In the genomic region with DNA sequence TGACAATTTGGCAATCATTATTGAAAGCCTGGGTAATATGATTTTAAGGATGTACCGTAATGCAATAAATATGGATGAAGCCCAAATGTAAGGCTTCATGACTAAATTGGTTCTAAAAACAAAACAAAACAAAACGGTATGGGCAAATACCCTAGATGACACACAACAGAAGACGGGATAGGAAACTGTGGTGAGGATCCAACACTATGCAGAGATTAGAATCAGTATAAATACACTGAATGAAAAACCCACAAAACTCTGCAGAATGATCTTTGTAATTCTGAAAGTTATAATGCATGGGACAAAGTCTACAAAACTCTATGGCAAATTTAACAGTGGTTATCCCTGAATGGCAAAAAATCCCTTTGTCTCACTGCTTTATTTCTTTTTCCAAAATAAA, we compare ENCODE assay signal across 10 cellular contexts. TPM values are rescaled to one million over a fixed set of nuclear protein-coding genes. Genes with fewer than 3 reads are reported as not detected.
DNase-seq lines count a peak whose midpoint lies in the region; ATAC-seq and TF ChIP-seq lines count a peak whose summit lies in the region.
"Had no signal": no experiment of that assay in that cellular context is flagged by ENCODE, and none has a peak within 500 bp of the region (broad histone marks: within the 10 kb centered on the region; RNA-seq: fewer than 3 reads in every experiment).

No MANE protein-coding gene starts in this region.

- no peak for TF ChIP-seq CTCF in HFFc6 (IDR thresholded peaks at IDR 0.05)
- TF ChIP-seq CTCF in right lobe of liver (IDR thresholded peaks at IDR 0.05): no peak

- 23% methylated on average over 3 of the region's 3 CpGs for WGBS in right lobe of liver (ENCODE audit: insufficient coverage, low coverage, low lambda C conversion rate, missing lambda C conversion rate)

- no peaks in the 10 kb centered on the region for H3K9me3 ChIP-seq in right lobe of liver
- H3K9me3 ChIP-seq: mucosa of descending colon had no signal

- no peaks in the 10 kb centered on the region for H3K36me3 ChIP-seq in right lobe of liver

- no peaks in the 10 kb centered on the region; the same call in 1 of the 2 replicates for H3K27me3 Mint-ChIP-seq in HFFc6 (ENCODE audit: insufficient read depth)
- H3K27me3 Mint-ChIP-seq in activated naive CD8-positive, alpha-beta T cell treated with anti-CD3 and anti-CD28 coated beads, Interleukin-2, amount 50 U/mL, for 24 hours: peaks cover 14% of the 10 kb centered on the region

- TF ChIP-seq POLR2A in right lobe of liver (IDR thresholded peaks at IDR 0.05) (no peak), erythroblast (IDR thresholded peaks at IDR 0.05; ENCODE audit: low read length) (no peak)

- no peak overlapping the region for H3K4me3 ChIP-seq in right lobe of liver
- H3K4me3 ChIP-seq: mucosa of descending colon had no signal

- H3K36me3 Mint-ChIP-seq in HFFc6 (ENCODE audit: low read depth): peaks cover 24% of the 10 kb centered on the region
- no peaks in the 10 kb centered on the region for H3K36me3 Mint-ChIP-seq in activated naive CD8-positive, alpha-beta T cell treated with anti-CD3 and anti-CD28 coated beads, Interleukin-2, amount 50 U/mL, for 24 hours (ENCODE audit: low read depth)

- no peak for DNase-seq in activated CD4-positive, CD25-positive, alpha-beta regulatory T cell (lab: John Stamatoyannopoulos, UW)
- DNase-seq in HFFc6: peak; percentile 68
- DNase-seq in activated naive CD8-positive, alpha-beta T cell treated with anti-CD3 and anti-CD28 coated beads, Interleukin-2, amount 50 U/mL, for 24 hours: no peak
- no peak for DNase-seq in right lobe of liver
- DNase-seq in glomerular visceral epithelial cell (ENCODE audit: extremely low spot score): no peak
- DNase-seq in erythroblast (lab: John Stamatoyannopoulos, UW): no peak
- DNase-seq: mucosa of descending colon had no signal

- peaks cover 0 to 18% (median 3%) of the 10 kb centered on the region in 4 donors for H3K4me1 ChIP-seq in right lobe of liver

- no peaks in the 10 kb centered on the region for H3K27me3 ChIP-seq in right lobe of liver

- H3K9me3 Mint-ChIP-seq in HFFc6: no peaks in the 10 kb centered on the region
- no peaks in the 10 kb centered on the region for H3K9me3 Mint-ChIP-seq in activated naive CD8-positive, alpha-beta T cell treated with anti-CD3 and anti-CD28 coated beads, Interleukin-2, amount 50 U/mL, for 24 hours
- H3K9me3 Mint-ChIP-seq: WTC11 had no signal

- peak overlapping the region in 1 of 3 donors; percentile 2 for H3K27ac ChIP-seq in right lobe of liver

- peak; percentile 49 to 58 for ATAC-seq in activated CD4-positive, CD25-positive, alpha-beta regulatory T cell treated with anti-CD3 and anti-CD28 coated beads, Interleukin-2, amount 50 U/mL, for 24 hours
- ATAC-seq in activated naive CD8-positive, alpha-beta T cell treated with anti-CD3 and anti-CD28 coated beads, Interleukin-2, amount 50 U/mL, for 24 hours: peak; percentile 88
- peak; percentile 13 to 55 (median 46) for ATAC-seq in right lobe of liver
- no peak for ATAC-seq in GM19463 (IDR thresholded peaks at IDR 0.05; ENCODE audit: unreplicated experiment)
- ATAC-seq: mucosa of descending colon, WTC11 had no signal

- H3K27ac Mint-ChIP-seq in HFFc6: peak overlapping the region; percentile 35
- peak overlapping the region; percentile 41 for H3K27ac Mint-ChIP-seq in activated naive CD8-positive, alpha-beta T cell treated with anti-CD3 and anti-CD28 coated beads, Interleukin-2, amount 50 U/mL, for 24 hours
- H3K27ac Mint-ChIP-seq: WTC11 had no signal

- intact Hi-C loops in right lobe of liver (cut with DNase I): no loop called here

- peaks cover 44% of the 10 kb centered on the region for H3K4me1 Mint-ChIP-seq in HFFc6 (ENCODE audit: low read depth)
- peaks cover 27% of the 10 kb centered on the region for H3K4me1 Mint-ChIP-seq in activated naive CD8-positive, alpha-beta T cell treated with anti-CD3 and anti-CD28 coated beads, Interleukin-2, amount 50 U/mL, for 24 hours

- H3K4me3 Mint-ChIP-seq in HFFc6: no peak overlapping the region
- peak overlapping the region; percentile 28 for H3K4me3 Mint-ChIP-seq in activated naive CD8-positive, alpha-beta T cell treated with anti-CD3 and anti-CD28 coated beads, Interleukin-2, amount 50 U/mL, for 24 hours
- H3K4me3 Mint-ChIP-seq: WTC11 had no signal

RNA-seq across cellular contexts. Expression of a gene that starts 57.6 kb away (rescaled TPM):
- total RNA-seq in HFFc6 (2021; fragmentation: NEBNext Ultra II Directional; extraction: Animal tissue kit (Norgen Biotek cat#: 25700)): 10 to 100 TPM; 74.3 to 87.8 (median 79.6) TPM
- total RNA-seq in right lobe of liver: 10 to 100 TPM; 36.7 to 55.1 (median 44.7) TPM
